In genomic region chr3:147652682-147653081, GRCh38 we compare ENCODE assay signal across 15 cellular contexts.
"Had no signal": no experiment of that assay in that cellular context is flagged by ENCODE, and none has a peak within 500 bp of the region (broad histone marks: within the 10 kb centered on the region; RNA-seq: fewer than 3 reads in every experiment).

No MANE protein-coding gene starts in this region.

- H3K4me2 ChIP-seq: hepatocyte had no signal

- DNase-seq: activated CD4-positive, alpha-beta T cell treated with anti-CD3 and anti-CD28 coated beads for 1 hour; activated CD4-positive, alpha-beta T cell treated with anti-CD3 and anti-CD28 coated beads, Interleukin-2, amount 50 U/mL, for 48 hours; activated CD8-positive, alpha-beta memory T cell treated with anti-CD3 and anti-CD28 coated beads, Interleukin-2, amount 10 ng/mL, durations not matched to agents 7 days and 5 days; activated effector memory CD4-positive, alpha-beta T cell treated with anti-CD3 and anti-CD28 coated beads, Interleukin-2, amount 50 U/mL, for 16 hours; activated T-cell treated with anti-CD3 and anti-CD28 coated beads, Interleukin-2, amount 50 U/mL, for 24 hours; amygdala; esophagus squamous epithelium; kidney; stimulated activated naive B cell treated with anti-CD40 and anti-IgM and Interleukin-4, amounts not matched to agents 10 μg/mL and 1 μg/mL and 100 μg/mL, for 72 hours; T1000; transverse colon had no signal

- H2AFZ ChIP-seq: hepatocyte, parathyroid adenoma had no signal

- H3K36me3 ChIP-seq: breast epithelium, esophagus squamous epithelium, transverse colon had no signal

- H3K4me1 ChIP-seq: esophagus squamous epithelium, parathyroid adenoma, transverse colon had no signal

- H3K9me3 ChIP-seq: breast epithelium, esophagus squamous epithelium, transverse colon had no signal

- H3K4me3 ChIP-seq: breast epithelium, esophagus squamous epithelium, hepatocyte, transverse colon had no signal

- ATAC-seq: activated CD8-positive, alpha-beta memory T cell treated with anti-CD3 and anti-CD28 coated beads, Interleukin-2, amount 10 ng/mL, durations not matched to agents 7 days and 5 days; activated naive CD4-positive, alpha-beta T cell treated with anti-CD3 and anti-CD28 coated beads, Interleukin-2, amount 50 U/mL, for 72 hours; stimulated activated naive B cell treated with anti-CD40 and anti-IgM and Interleukin-4, amounts not matched to agents 10 μg/mL and 1 μg/mL and 100 μg/mL, for 72 hours had no signal

- H3K27me3 ChIP-seq: breast epithelium, esophagus squamous epithelium, hepatocyte, transverse colon had no signal

- H3K79me2 ChIP-seq: hepatocyte, parathyroid adenoma had no signal

- H3K27ac ChIP-seq: breast epithelium, esophagus squamous epithelium, hepatocyte, parathyroid adenoma, transverse colon had no signal

- H3K9ac ChIP-seq: parathyroid adenoma had no signal
